27 cellular contexts compared by ENCODE assay signal in genomic region chr17:74290340-74290739, GRCh38. TPM values are rescaled to one million over a fixed set of nuclear protein-coding genes. Genes with fewer than 3 reads are reported as not detected.
DNase-seq lines count a peak whose midpoint lies in the region; ATAC-seq and TF ChIP-seq lines count a peak whose summit lies in the region.
"Had no signal": no experiment of that assay in that cellular context is flagged by ENCODE, and none has a peak within 500 bp of the region (broad histone marks: within the 10 kb centered on the region; RNA-seq: fewer than 3 reads in every experiment).

No MANE protein-coding gene starts in this region.

- no peak for TF ChIP-seq CTCF in prostate gland (IDR thresholded peaks at IDR 0.05)

- no peak for TF ChIP-seq POLR2A in prostate gland (IDR thresholded peaks at IDR 0.05)

- no peaks in the 10 kb centered on the region for H3K27me3 ChIP-seq in prostate gland (replicated peaks; ENCODE audit: insufficient read depth)

- H3K4me3 ChIP-seq in prostate gland: no peak overlapping the region
- H3K4me3 ChIP-seq: thoracic aorta had no signal

- peak; percentile 77 for ATAC-seq in Right ventricle myocardium superior (ENCODE audit: poor library complexity)
- ATAC-seq in GM21360 (IDR thresholded peaks at IDR 0.05; ENCODE audit: unreplicated experiment): no peak
- ATAC-seq: activated CD8-positive, alpha-beta memory T cell treated with anti-CD3 and anti-CD28 coated beads, Interleukin-2, amount 10 ng/mL, durations not matched to agents 7 days and 5 days; T-cell had no signal

- no peaks in the 10 kb centered on the region for H3K9me3 ChIP-seq in prostate gland
- H3K9me3 ChIP-seq: thoracic aorta had no signal

- in situ Hi-C loops in G401 (cut with HindIII; ENCODE audit: low sequenced_read_pairs): loop anchor here (10.0 kb wide), 1 partner anchor 54 kb away; no protein-coding TSS in a partner anchor

- peak; percentile 37 to 66 for DNase-seq in NCI-H524 (lab: John Stamatoyannopoulos, UW)
- no peak for DNase-seq in NCI-H524 treated with DMSO at 0.1 percent for 48 hours (lab: John Stamatoyannopoulos, UW)
- peak; percentile 27 for DNase-seq in SW480 (ENCODE audit: low spot score)
- no peak for DNase-seq in Right ventricle myocardium superior
- DNase-seq in prostate gland (ENCODE audit: low spot score): peak; percentile 12
- no peak for DNase-seq in NK-92 (lab: John Stamatoyannopoulos, UW; ENCODE audit: unreplicated experiment)
- no peak for DNase-seq in G401 (ENCODE audit: low spot score)
- DNase-seq: 8988T; activated CD4-positive, alpha-beta T cell treated with anti-CD3 and anti-CD28 coated beads for 48 hours; activated CD8-positive, alpha-beta memory T cell treated with anti-CD3 and anti-CD28 coated beads, Interleukin-2, amount 10 ng/mL, durations not matched to agents 7 days and 5 days; foreskin melanocyte; hippocampal formation; MV-4-11; NCI-H1694; NCI-H2171 treated with DMSO at 0.1 percent for 48 hours; NCI-H69; small intestine; stimulated activated CD4-positive, alpha-beta T cell treated with anti-CD3 and anti-CD28 coated beads, Interleukin-2, amount 100 ng/mL, for 24 hours; T-cell had no signal

- no peaks in the 10 kb centered on the region for H3K36me3 ChIP-seq in prostate gland
- H3K36me3 ChIP-seq: thoracic aorta had no signal

- intact Hi-C loops in Right ventricle myocardium superior (cut with DNase I): no loop called here
- intact Hi-C loops in prostate gland (cut with DNase I): no loop called here

- no peak overlapping the region for H3K27ac ChIP-seq in prostate gland
- H3K27ac ChIP-seq: KMS-11, thoracic aorta had no signal

- no peaks in the 10 kb centered on the region for H3K4me1 ChIP-seq in prostate gland (replicated peaks)

- 42% methylated on average over 11 of the region's 11 CpGs for WGBS in prostate gland

RNA-seq across cellular contexts. Expression of gene DNAI2, which starts 16.3 kb away (rescaled TPM):
- total RNA-seq in Right ventricle myocardium superior: not detected
- total RNA-seq in prostate gland: 1 to 10 TPM in 1 of 2 donors, not detected in 1; 4.3 TPM
- not detected in 2 replicates for total RNA-seq in G401 (2014; rRNA removed; shearing (Covaris generic))
- total RNA-seq: astrocyte, B cell, epithelial cell of proximal tubule, lung microvascular endothelial cell, progenitor cell of endocrine pancreas, thoracic aorta had no signal

RNA-seq across cellular contexts. Expression of gene KIF19, which starts 35.7 kb away (rescaled TPM):
- total RNA-seq in Right ventricle myocardium superior (0.22 TPM), prostate gland (under 1 TPM; 0.36 to 0.62 TPM)
- not detected in 2 replicates for total RNA-seq in G401 (2014; rRNA removed; shearing (Covaris generic))
- total RNA-seq: astrocyte, B cell, epithelial cell of proximal tubule had no signal

Comparison
In these comparisons a context has a peak if more than half of its experiments do, and no peak if none do; other contexts are left out.
1. DNase-seq: peak in NCI-H524 (2 of 2), SW480 (single experiment) and prostate gland (single experiment); none in NCI-H524 treated with DMSO at 0.1 percent for 48 hours (single experiment), Right ventricle myocardium superior (single experiment), NK-92 (single experiment) and G401 (single experiment).